Comparison of ENCODE assay signal across 23 cellular contexts in genomic region chr20:59214083-59214482, GRCh38. TPM values are rescaled to one million over a fixed set of nuclear protein-coding genes. Genes with fewer than 3 reads are reported as not detected.
"Had no signal": no experiment of that assay in that cellular context is flagged by ENCODE, and none has a peak within 500 bp of the region (broad histone marks: within the 10 kb centered on the region; RNA-seq: fewer than 3 reads in every experiment).

No MANE protein-coding gene starts in this region.

- H3K27ac ChIP-seq: gastrocnemius medialis, heart right ventricle, spleen, stomach, thoracic aorta, transverse colon had no signal

- H3K36me3 ChIP-seq: gastrocnemius medialis, heart right ventricle, stomach, thoracic aorta, transverse colon had no signal

- H3K27me3 ChIP-seq: spleen, transverse colon had no signal

- H3K4me3 ChIP-seq: gastrocnemius medialis, heart right ventricle, mucosa of descending colon, spleen, stomach, thoracic aorta, transverse colon had no signal

- DNase-seq: cerebellar nuclear complex; effector CD4-positive, alpha-beta T cell; gastrocnemius medialis; heart right ventricle; hypothalamus; kidney glomerular epithelial cell; mammary epithelial cell; mucosa of descending colon; spleen; stimulated activated CD4-positive, alpha-beta T cell treated with anti-CD3 and anti-CD28 coated beads, Interleukin-15, amount 100 ng/mL, for 24 hours; stimulated activated CD4-positive, alpha-beta T cell treated with anti-CD3 and anti-CD28 coated beads, Interleukin-1b, Interleukin-23, amount 100 ng/mL, for 48 hours; stimulated activated CD4-positive, alpha-beta T cell treated with anti-CD3 and anti-CD28 coated beads, Interleukin-4, amount 100 ng/mL, for 24 hours; stimulated activated naive CD4-positive, alpha-beta T cell; stomach; substantia nigra; transverse colon had no signal

- H3K9me3 Mint-ChIP-seq: nephron had no signal

- ATAC-seq: esophagus mucosa, gastrocnemius medialis, heart right ventricle, mucosa of descending colon, sciatic nerve had no signal

- H3K4me1 ChIP-seq: gastrocnemius medialis, heart right ventricle, spleen, stomach had no signal

- H3K4me3 Mint-ChIP-seq: nephron had no signal

- H3K9me3 ChIP-seq: gastrocnemius medialis, heart right ventricle, mucosa of descending colon, spleen, stomach, thoracic aorta, transverse colon had no signal

- H3K27ac Mint-ChIP-seq: nephron had no signal

- H3K4me1 Mint-ChIP-seq: nephron had no signal

RNA-seq across cellular contexts. Expression of gene ZNF831, which starts 50.5 kb away (rescaled TPM):
- total RNA-seq: fibroblast of lung, mammary epithelial cell, myocyte, pulmonary artery endothelial cell had no signal
- polyA plus RNA-seq: fibroblast of lung, mammary epithelial cell had no signal
